Comparison of ENCODE assay signal across 8 cellular contexts in the genomic region with DNA sequence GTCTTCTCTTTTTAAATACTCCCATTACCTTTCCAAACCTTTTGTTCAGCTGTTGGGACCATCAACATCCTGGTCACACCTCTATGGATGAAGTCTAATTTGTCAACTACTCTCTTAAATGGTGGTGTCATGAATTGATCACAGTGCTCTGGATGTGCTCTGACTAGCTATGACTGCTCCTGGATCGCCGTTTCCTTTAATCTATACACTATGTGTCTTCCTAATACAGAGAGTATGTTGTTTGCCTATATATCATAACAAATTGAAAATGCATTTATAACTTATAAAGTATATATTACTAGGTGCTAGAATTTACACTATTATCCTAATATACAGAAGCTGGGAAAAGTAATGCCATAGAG.
"Had no signal": no experiment of that assay in that cellular context is flagged by ENCODE, and none has a peak within 500 bp of the region (broad histone marks: within the 10 kb centered on the region; RNA-seq: fewer than 3 reads in every experiment).

No MANE protein-coding gene starts in this region.

- DNase-seq: GM23248, GOT3, H7, HFFc6, IMR-90 had no signal

- H3K27ac ChIP-seq: GM23248, HL-60 had no signal

- H3K4me3 ChIP-seq: GM23248, HAP-1 had no signal

- H3K36me3 ChIP-seq: HAP-1 had no signal

- H3K9me3 ChIP-seq: HAP-1 had no signal

- ATAC-seq: HCT116 had no signal
